In genomic region chr15:31004220-31004733, GRCh38 we compare ENCODE assay signal across 8 cellular contexts. TPM values are rescaled to one million over a fixed set of nuclear protein-coding genes. Genes with fewer than 3 reads are reported as not detected.
A peak's percentile ranks its signal among the peaks of the same experiment; 100 is the strongest.
DNase-seq lines count a peak whose midpoint lies in the region; ATAC-seq and TF ChIP-seq lines count a peak whose summit lies in the region.

No MANE protein-coding gene starts in this region.

- H3K9ac ChIP-seq in SK-N-SH: no peak overlapping the region

- no peak for TF ChIP-seq CTCF in GM12875 (IDR thresholded peaks at IDR 0.05; ENCODE audit: borderline replicate concordance, insufficient read depth, low read depth, low read length)
- no peak for TF ChIP-seq CTCF in SK-N-SH (IDR thresholded peaks at IDR 0.05)

- ATAC-seq in GM21367 (IDR thresholded peaks at IDR 0.05; ENCODE audit: unreplicated experiment) (peak; percentile 77), HG03469 (IDR thresholded peaks at IDR 0.05; ENCODE audit: unreplicated experiment) (peak; percentile 68)
- ATAC-seq in activated CD8-positive, alpha-beta T cell treated with anti-CD3 and anti-CD28 coated beads, Interleukin-2, amount 10 ng/mL, durations not matched to agents 7 days and 5 days: peak; percentile 92

- CTCF ChIA-PET in activated CD8-positive, alpha-beta T cell treated with anti-CD3 and anti-CD28 coated beads, Interleukin-2, amount 10 ng/mL, durations not matched to agents 7 days and 5 days (lab: Charles Lee): interaction anchor here (1.0 to 1.5 kb wide), 2 partner anchors 13 to 125 kb away, joined by 3 to 6 read pairs; partner anchors contain the start of gene MTMR10
- CTCF ChIA-PET in SK-N-SH (lab: Yijun Ruan, JAX): interaction anchor here (0.8 kb wide), 1 partner anchor 9 kb away, joined by 3 read pairs; no protein-coding TSS in a partner anchor

- no peak overlapping the region for H3K27ac ChIP-seq in SK-N-SH (ENCODE audit: low read depth in 2 of 2, low read length in 1 of 2)

- H3K9me2 ChIP-seq in SK-N-SH: no peaks in the 10 kb centered on the region

- no peak overlapping the region for H2AFZ ChIP-seq in SK-N-SH (ENCODE audit: low read depth)

- no peaks in the 10 kb centered on the region for H3K36me3 ChIP-seq in SK-N-SH (replicated peaks in 1 of 2; ENCODE audit: control insufficient read depth in 1 of 2, insufficient read depth in 2 of 2, low read length in 1 of 2)

- no peaks in the 10 kb centered on the region for H3K27me3 ChIP-seq in SK-N-SH (ENCODE audit: insufficient read depth)

- POLR2A ChIA-PET in activated CD8-positive, alpha-beta T cell treated with anti-CD3 and anti-CD28 coated beads, Interleukin-2, amount 10 ng/mL, durations not matched to agents 7 days and 5 days (lab: Charles Lee): interaction anchor here (2.2 kb wide), 1 partner anchor 12 kb away, joined by 9 read pairs; no protein-coding TSS in a partner anchor
- POLR2A ChIA-PET in SK-N-SH (lab: Yijun Ruan, JAX): no interaction called here

- H3K9me3 Mint-ChIP-seq in activated CD8-positive, alpha-beta T cell treated with anti-CD3 and anti-CD28 coated beads, Interleukin-2, amount 10 ng/mL, durations not matched to agents 7 days and 5 days (ENCODE audit: insufficient read depth): no peaks in the 10 kb centered on the region

- H4K20me1 ChIP-seq in SK-N-SH (ENCODE audit: insufficient read depth): no peaks in the 10 kb centered on the region

- TF ChIP-seq EP300 in SK-N-SH (IDR thresholded peaks at IDR 0.05; ENCODE audit: borderline replicate concordance in 1 of 2, low read depth in 1 of 2, low read length in 1 of 2): no peak

- H3K9me3 ChIP-seq in SK-N-SH: no peaks in the 10 kb centered on the region

- no peaks in the 10 kb centered on the region for H3K36me3 Mint-ChIP-seq in activated CD8-positive, alpha-beta T cell treated with anti-CD3 and anti-CD28 coated beads, Interleukin-2, amount 10 ng/mL, durations not matched to agents 7 days and 5 days (ENCODE audit: low read depth)

- TF ChIP-seq RAD21 in SK-N-SH (IDR thresholded peaks at IDR 0.05; ENCODE audit: low read length): no peak

- H3K79me2 ChIP-seq in SK-N-SH (ENCODE audit: insufficient read depth): no peaks in the 10 kb centered on the region

- H3F3A ChIP-seq in SK-N-SH (replicated peaks; ENCODE audit: insufficient read depth): no peaks in the 10 kb centered on the region

- H3K4me3 ChIP-seq in GM12875 (ENCODE audit: low read depth, low read length) (peak overlapping the region; percentile 15), SK-N-SH (ENCODE audit: low read depth in 2 of 2, low read length in 1 of 2) (no peak overlapping the region)

- no peak overlapping the region for H3K4me2 ChIP-seq in SK-N-SH

- WGBS in SK-N-SH (ENCODE audit: low lambda C conversion rate): 62% methylated on average over 5 of the region's 5 CpGs

- peaks cover 44% of the 10 kb centered on the region for H3K4me1 Mint-ChIP-seq in activated CD8-positive, alpha-beta T cell treated with anti-CD3 and anti-CD28 coated beads, Interleukin-2, amount 10 ng/mL, durations not matched to agents 7 days and 5 days (ENCODE audit: low read depth)

- H3K27me3 Mint-ChIP-seq in activated CD8-positive, alpha-beta T cell treated with anti-CD3 and anti-CD28 coated beads, Interleukin-2, amount 10 ng/mL, durations not matched to agents 7 days and 5 days (ENCODE audit: low read depth): peaks cover 43% of the 10 kb centered on the region

- peak; percentile 71 for DNase-seq in activated CD8-positive, alpha-beta T cell treated with anti-CD3 and anti-CD28 coated beads, Interleukin-2, amount 10 ng/mL, durations not matched to agents 7 days and 5 days
- peak; percentile 79 for DNase-seq in renal cortical epithelial cell (ENCODE audit: low read depth)
- DNase-seq in NCI-H1092 (lab: John Stamatoyannopoulos, UW): no peak
- no peak for DNase-seq in NCI-H510A treated with DMSO at 0.1 percent for 48 hours (lab: John Stamatoyannopoulos, UW)
- no peak for DNase-seq in SK-N-SH

- H3K4me1 ChIP-seq in SK-N-SH (ENCODE audit: control insufficient read depth in 1 of 2, insufficient read depth in 2 of 2, low read depth in 1 of 2, low read length in 1 of 2): no peaks in the 10 kb centered on the region; a peak in 1 of 4 replicates

- H3K4me3 Mint-ChIP-seq in activated CD8-positive, alpha-beta T cell treated with anti-CD3 and anti-CD28 coated beads, Interleukin-2, amount 10 ng/mL, durations not matched to agents 7 days and 5 days: peak overlapping the region; percentile 68

- peak overlapping the region; percentile 80 for H3K27ac Mint-ChIP-seq in activated CD8-positive, alpha-beta T cell treated with anti-CD3 and anti-CD28 coated beads, Interleukin-2, amount 10 ng/mL, durations not matched to agents 7 days and 5 days

TF ChIP-seq in SK-N-SH, 30 proteins besides CTCF, POLR2A, EP300 and RAD21:
- no peak for TF ChIP-seq MAX (IDR thresholded peaks at IDR 0.05; ENCODE audit: low read depth)
- no peak for TF ChIP-seq GATA2 (CRISPR knock-in tag; IDR thresholded peaks at IDR 0.05)
- TF ChIP-seq SMC3 (IDR thresholded peaks at IDR 0.05; ENCODE audit: low read depth, low read length): no peak
- no peak for TF ChIP-seq GABPA (IDR thresholded peaks at IDR 0.05; ENCODE audit: low read depth)
- no peak for TF ChIP-seq REST (IDR thresholded peaks at IDR 0.05; ENCODE audit: low read depth, low read length)
- no peak for TF ChIP-seq RCOR1 (IDR thresholded peaks at IDR 0.05; ENCODE audit: low read length)
- no peak for TF ChIP-seq NFIC (IDR thresholded peaks at IDR 0.05; ENCODE audit: borderline replicate concordance)
- TF ChIP-seq TCF12 (IDR thresholded peaks at IDR 0.05): no peak
- no peak for TF ChIP-seq MXI1 (IDR thresholded peaks at IDR 0.05; ENCODE audit: low read depth, low read length)
- no peak for TF ChIP-seq SIN3A (IDR thresholded peaks at IDR 0.05; ENCODE audit: borderline replicate concordance, low read depth, low read length)
- no peak for TF ChIP-seq FOXJ3 (CRISPR knock-in tag; IDR thresholded peaks at IDR 0.05)
- TF ChIP-seq JUND (IDR thresholded peaks at IDR 0.05): no peak
- no peak for TF ChIP-seq MEF2A (IDR thresholded peaks at IDR 0.05; ENCODE audit: borderline replicate concordance, low read depth)

RNA-seq across cellular contexts. Expression of gene MTMR10, which starts 12.8 kb away (rescaled TPM):
- 10 to 100 TPM; 21.9 to 22.3 TPM for total RNA-seq in activated CD8-positive, alpha-beta T cell treated with anti-CD3 and anti-CD28 coated beads, Interleukin-2, amount 10 ng/mL, durations not matched to agents 7 days and 5 days
- total RNA-seq in renal cortical epithelial cell: 30.0 and 96.4 TPM in 2 replicates
- polyA plus RNA-seq in SK-N-SH (2012; rRNA removed): 6.4 and 8.0 TPM in 2 replicates
- polyA plus RNA-seq in SK-N-SH (2012; cell fraction: cytosol; rRNA removed): 7.4 and 8.7 TPM in 2 replicates
- polyA plus RNA-seq in SK-N-SH (2012; cell fraction: nucleus; rRNA removed): 9.1 and 14.4 TPM in 2 replicates

Comparison
In these comparisons a context has a peak if more than half of its experiments do, and no peak if none do; other contexts are left out.
1. DNase-seq: peak in activated CD8-positive, alpha-beta T cell treated with anti-CD3 and anti-CD28 coated beads, Interleukin-2, amount 10 ng/mL, durations not matched to agents 7 days and 5 days (single experiment) and renal cortical epithelial cell (single experiment); none in NCI-H1092 (single experiment), NCI-H510A treated with DMSO at 0.1 percent for 48 hours (single experiment) and SK-N-SH (single experiment).
2. Peak in every context shown above with its lines, with median percentiles within 50 percentile points of each other: ATAC-seq.